ENCODE assay signal across 18 cellular contexts in genomic region chr16:65757064-65757463, GRCh38.
"Had no signal": no experiment of that assay in that cellular context is flagged by ENCODE, and none has a peak within 500 bp of the region (broad histone marks: within the 10 kb centered on the region; RNA-seq: fewer than 3 reads in every experiment).

No MANE protein-coding gene starts in this region.

- H3K9me3 ChIP-seq: body of pancreas, sigmoid colon, transverse colon had no signal

- ATAC-seq: activated naive CD8-positive, alpha-beta T cell treated with anti-CD3 and anti-CD28 coated beads, Interleukin-2, amount 50 U/mL, for 24 hours; body of pancreas; left colon; stimulated activated naive B cell treated with anti-CD40 and anti-IgM and Interleukin-4, amounts not matched to agents 10 μg/mL and 1 μg/mL and 100 μg/mL, for 72 hours had no signal

- DNase-seq: activated CD4-positive, alpha-beta memory T cell treated with anti-CD3 and anti-CD28 coated beads, Interleukin-2, amount 10 ng/mL, durations not matched to agents 7 days and 5 days; activated CD4-positive, alpha-beta T cell treated with anti-CD3 and anti-CD28 coated beads for 48 hours; activated CD4-positive, CD25-positive, alpha-beta regulatory T cell; activated gamma-delta T cell; activated naive CD4-positive, alpha-beta T cell treated with anti-CD3 and anti-CD28 coated beads, Interleukin-2, amount 50 U/mL, for 16 hours; activated naive CD8-positive, alpha-beta T cell treated with anti-CD3 and anti-CD28 coated beads, Interleukin-2, amount 50 U/mL, for 24 hours; body of pancreas; effector CD4-positive, alpha-beta T cell; left colon; nephron progenitor cell; sigmoid colon; stimulated activated CD4-positive, alpha-beta T cell treated with anti-CD3 and anti-CD28 coated beads, Interleukin-2, amount 100 ng/mL, for 48 hours; stimulated activated CD8-positive, alpha-beta memory T cell treated with anti-CD3 and anti-CD28 coated beads, Interleukin-4, amount 100 ng/mL, for 48 hours; stimulated activated naive B cell treated with anti-CD40 and anti-IgM and Interleukin-4, amounts not matched to agents 10 μg/mL and 1 μg/mL and 100 μg/mL, for 72 hours; T1000; transverse colon had no signal

- H3K4me1 ChIP-seq: parathyroid adenoma, transverse colon had no signal

- H3K27me3 ChIP-seq: body of pancreas, cardiac muscle cell, sigmoid colon, transverse colon had no signal

- H3K4me3 ChIP-seq: body of pancreas, cardiac muscle cell, sigmoid colon, transverse colon had no signal

- H3K36me3 ChIP-seq: cardiac muscle cell, sigmoid colon, transverse colon had no signal

- H3K27ac ChIP-seq: body of pancreas, cardiac muscle cell, parathyroid adenoma, sigmoid colon, transverse colon had no signal
